Comparison of ENCODE assay signal across 17 cellular contexts in genomic region chr2:27907547-27907946, GRCh38. TPM values are rescaled to one million over a fixed set of nuclear protein-coding genes. Genes with fewer than 3 reads are reported as not detected.
DNase-seq lines count a peak whose midpoint lies in the region; ATAC-seq, FAIRE-seq and TF ChIP-seq lines count a peak whose summit lies in the region.
"Had no signal": no experiment of that assay in that cellular context is flagged by ENCODE, and none has a peak within 500 bp of the region (broad histone marks: within the 10 kb centered on the region; RNA-seq: fewer than 3 reads in every experiment).

No MANE protein-coding gene starts in this region.

- H3K36me3 ChIP-seq in left lung (no peaks in the 10 kb centered on the region), osteoblast (ENCODE audit: insufficient read depth, low read length) (no peaks in the 10 kb centered on the region)
- H3K36me3 ChIP-seq: HAP-1 had no signal

- H3K4me3 ChIP-seq in left lung (no peak overlapping the region), osteoblast (ENCODE audit: insufficient read depth, low read length) (no peak overlapping the region)
- H3K4me3 ChIP-seq: HAP-1 had no signal

- peaks cover 66% of the 10 kb centered on the region for H3K4me1 Mint-ChIP-seq in activated CD8-positive, alpha-beta T cell treated with anti-CD3 and anti-CD28 coated beads for 36 hours (ENCODE audit: low read depth)
- H3K4me1 Mint-ChIP-seq in activated CD8-positive, alpha-beta T cell treated with anti-CD3 and anti-CD28 coated beads, Interleukin-2, amount 10 ng/mL, durations not matched to agents 7 days and 5 days (ENCODE audit: low read depth) = peaks cover 19% of the 10 kb centered on the region
- peaks cover 52% of the 10 kb centered on the region for H3K4me1 Mint-ChIP-seq in activated naive CD8-positive, alpha-beta T cell treated with anti-CD3 and anti-CD28 coated beads for 36 hours
- H3K4me1 Mint-ChIP-seq in CD14-positive monocyte = peaks cover 23% of the 10 kb centered on the region

- H3K27me3 ChIP-seq in left lung = no peaks in the 10 kb centered on the region
- no peaks in the 10 kb centered on the region for H3K27me3 ChIP-seq in osteoblast (ENCODE audit: insufficient read depth, low read length)

- H3K4me3 Mint-ChIP-seq in activated CD8-positive, alpha-beta T cell treated with anti-CD3 and anti-CD28 coated beads for 36 hours = no peak overlapping the region
- no peak overlapping the region for H3K4me3 Mint-ChIP-seq in activated CD8-positive, alpha-beta T cell treated with anti-CD3 and anti-CD28 coated beads, Interleukin-2, amount 10 ng/mL, durations not matched to agents 7 days and 5 days
- H3K4me3 Mint-ChIP-seq in activated naive CD8-positive, alpha-beta T cell treated with anti-CD3 and anti-CD28 coated beads for 36 hours = no peak overlapping the region
- H3K4me3 Mint-ChIP-seq in CD14-positive monocyte = no peak overlapping the region

- FAIRE-seq in H54 (lab: Jason Lieb, UNC) = peak; percentile 87
- FAIRE-seq: G401.6, GM19239 had no signal

- no peak for TF ChIP-seq POLR2A in H54 (IDR thresholded peaks at IDR 0.05; ENCODE audit: low read depth, low read length)

- H3K36me3 Mint-ChIP-seq in activated CD8-positive, alpha-beta T cell treated with anti-CD3 and anti-CD28 coated beads for 36 hours (ENCODE audit: low read depth) = peaks cover 69% of the 10 kb centered on the region
- peaks cover 59% of the 10 kb centered on the region for H3K36me3 Mint-ChIP-seq in activated CD8-positive, alpha-beta T cell treated with anti-CD3 and anti-CD28 coated beads, Interleukin-2, amount 10 ng/mL, durations not matched to agents 7 days and 5 days (ENCODE audit: low read depth)
- H3K36me3 Mint-ChIP-seq in activated naive CD8-positive, alpha-beta T cell treated with anti-CD3 and anti-CD28 coated beads for 36 hours = peaks cover 66% of the 10 kb centered on the region
- peaks cover 44 to 59% of the 10 kb centered on the region in 2 donors for H3K36me3 Mint-ChIP-seq in CD14-positive monocyte

- TF ChIP-seq CTCF in activated CD8-positive, alpha-beta T cell treated with anti-CD3 and anti-CD28 coated beads for 36 hours (IDR thresholded peaks at IDR 0.05) = no peak
- TF ChIP-seq CTCF in left lung (IDR thresholded peaks at IDR 0.05) (no peak), osteoblast (IDR thresholded peaks at IDR 0.05; ENCODE audit: extremely low read depth, low read depth, low read length) (no peak), CD14-positive monocyte (IDR thresholded peaks at IDR 0.05) (no peak)

- intact Hi-C loops in activated CD8-positive, alpha-beta T cell treated with anti-CD3 and anti-CD28 coated beads for 36 hours (cut with micrococcal nuclease) = no loop called here
- intact Hi-C loops in left lung (cut with DNase I) = no loop called here
- intact Hi-C loops in CD14-positive monocyte (cut with micrococcal nuclease) = no loop called here

- H3K79me2 ChIP-seq in osteoblast (ENCODE audit: insufficient read depth, low read length) = peaks cover 7% of the 10 kb centered on the region

- H3K4me2 ChIP-seq in osteoblast (ENCODE audit: insufficient read depth, low read length) = no peak overlapping the region

- peaks cover 2% of the 10 kb centered on the region for H3K9me3 Mint-ChIP-seq in activated CD8-positive, alpha-beta T cell treated with anti-CD3 and anti-CD28 coated beads for 36 hours
- H3K9me3 Mint-ChIP-seq in activated CD8-positive, alpha-beta T cell treated with anti-CD3 and anti-CD28 coated beads, Interleukin-2, amount 10 ng/mL, durations not matched to agents 7 days and 5 days (ENCODE audit: insufficient read depth) = peaks cover under 1% of the 10 kb centered on the region
- H3K9me3 Mint-ChIP-seq in activated naive CD8-positive, alpha-beta T cell treated with anti-CD3 and anti-CD28 coated beads for 36 hours = peaks cover 5% of the 10 kb centered on the region
- peaks cover 0 to 4% (median 0%) of the 10 kb centered on the region in 7 donors for H3K9me3 Mint-ChIP-seq in CD14-positive monocyte

- no peak for DNase-seq in activated CD8-positive, alpha-beta T cell treated with anti-CD3 and anti-CD28 coated beads for 36 hours
- no peak for DNase-seq in activated CD8-positive, alpha-beta T cell treated with anti-CD3 and anti-CD28 coated beads, Interleukin-2, amount 10 ng/mL, durations not matched to agents 7 days and 5 days
- DNase-seq in H54 (ENCODE audit: insufficient read length, low spot score) = no peak
- DNase-seq in activated naive CD8-positive, alpha-beta T cell treated with anti-CD3 and anti-CD28 coated beads for 36 hours = no peak
- DNase-seq in left lung = no peak
- DNase-seq in osteoblast (ENCODE audit: insufficient read length, low spot score, missing footprints) = no peak
- no peak for DNase-seq in CD14-positive monocyte (ENCODE audit: low spot score)
- DNase-seq: Caco-2, DMS79, NCI-H1092 treated with DMSO at 0.1 percent for 48 hours, NCI-H1694, NCI-H2107, NCI-H69 had no signal

- ATAC-seq in activated CD8-positive, alpha-beta T cell treated with anti-CD3 and anti-CD28 coated beads for 36 hours = peak; percentile 72
- ATAC-seq in activated CD8-positive, alpha-beta T cell treated with anti-CD3 and anti-CD28 coated beads, Interleukin-2, amount 10 ng/mL, durations not matched to agents 7 days and 5 days = no peak
- ATAC-seq in left lung = peak; percentile 40
- ATAC-seq in HG03565 (IDR thresholded peaks at IDR 0.05; ENCODE audit: unreplicated experiment) = no peak

- POLR2A ChIA-PET in activated CD8-positive, alpha-beta T cell treated with anti-CD3 and anti-CD28 coated beads for 36 hours (lab: Charles Lee) = no interaction called here
- POLR2A ChIA-PET in activated CD8-positive, alpha-beta T cell treated with anti-CD3 and anti-CD28 coated beads, Interleukin-2, amount 10 ng/mL, durations not matched to agents 7 days and 5 days (lab: Charles Lee) = no interaction called here

- H4K20me1 ChIP-seq in osteoblast (ENCODE audit: insufficient read depth, low read length) = no peaks in the 10 kb centered on the region

- peak overlapping the region; percentile 8 for H3K27ac Mint-ChIP-seq in activated CD8-positive, alpha-beta T cell treated with anti-CD3 and anti-CD28 coated beads for 36 hours
- no peak overlapping the region for H3K27ac Mint-ChIP-seq in activated CD8-positive, alpha-beta T cell treated with anti-CD3 and anti-CD28 coated beads, Interleukin-2, amount 10 ng/mL, durations not matched to agents 7 days and 5 days
- peak overlapping the region; percentile 3 for H3K27ac Mint-ChIP-seq in activated naive CD8-positive, alpha-beta T cell treated with anti-CD3 and anti-CD28 coated beads for 36 hours
- H3K27ac Mint-ChIP-seq in CD14-positive monocyte = no peak overlapping the region

- H3K27ac ChIP-seq in left lung (no peak overlapping the region), osteoblast (ENCODE audit: low read depth, low read length) (no peak overlapping the region)

- H3K9me3 ChIP-seq in left lung = no peaks in the 10 kb centered on the region
- H3K9me3 ChIP-seq in osteoblast (ENCODE audit: low read depth, low read length) = no peaks in the 10 kb centered on the region
- H3K9me3 ChIP-seq: Caco-2, HAP-1 had no signal

- CTCF ChIA-PET in activated CD8-positive, alpha-beta T cell treated with anti-CD3 and anti-CD28 coated beads for 36 hours (lab: Charles Lee) = no interaction called here
- CTCF ChIA-PET in activated CD8-positive, alpha-beta T cell treated with anti-CD3 and anti-CD28 coated beads, Interleukin-2, amount 10 ng/mL, durations not matched to agents 7 days and 5 days (lab: Charles Lee) = no interaction called here

- H3K27me3 Mint-ChIP-seq in activated CD8-positive, alpha-beta T cell treated with anti-CD3 and anti-CD28 coated beads for 36 hours = no peaks in the 10 kb centered on the region
- H3K27me3 Mint-ChIP-seq in activated CD8-positive, alpha-beta T cell treated with anti-CD3 and anti-CD28 coated beads, Interleukin-2, amount 10 ng/mL, durations not matched to agents 7 days and 5 days (ENCODE audit: low read depth) = no peaks in the 10 kb centered on the region
- H3K27me3 Mint-ChIP-seq in activated naive CD8-positive, alpha-beta T cell treated with anti-CD3 and anti-CD28 coated beads for 36 hours = no peaks in the 10 kb centered on the region
- H3K27me3 Mint-ChIP-seq in CD14-positive monocyte (ENCODE audit: low read depth in 3 of 3) = peaks cover 0 to 2% (median 0%) of the 10 kb centered on the region in 3 donors

- H3K4me1 ChIP-seq in left lung = no peaks in the 10 kb centered on the region
- H3K4me1 ChIP-seq in osteoblast (ENCODE audit: insufficient read depth, low read length) = peaks cover 4% of the 10 kb centered on the region
- H3K4me1 ChIP-seq: Caco-2 had no signal

- H2AFZ ChIP-seq in osteoblast (ENCODE audit: low read length) = no peak overlapping the region

RNA-seq across cellular contexts. Expression of gene BABAM2, which starts 17.0 kb away (rescaled TPM):
- 10 to 100 TPM; 66.8 to 68.4 TPM for total RNA-seq in activated CD8-positive, alpha-beta T cell treated with anti-CD3 and anti-CD28 coated beads for 36 hours
- 10 to 100 TPM; 47.0 to 49.0 TPM for total RNA-seq in activated CD8-positive, alpha-beta T cell treated with anti-CD3 and anti-CD28 coated beads, Interleukin-2, amount 10 ng/mL, durations not matched to agents 7 days and 5 days
- 10 to 100 TPM; 45.2 to 53.2 TPM for total RNA-seq in activated naive CD8-positive, alpha-beta T cell treated with anti-CD3 and anti-CD28 coated beads for 36 hours
- 10 to 100 TPM; 42.5 to 49.2 TPM for total RNA-seq in left lung
- total RNA-seq in osteoblast = 42.0 and 45.4 TPM in 2 replicates
- polyA plus RNA-seq in CD14-positive monocyte = 10 to 100 TPM; 49.3 to 52.8 TPM

RNA-seq across cellular contexts. Expression of gene RBKS, which starts 17.4 kb away (rescaled TPM):
- total RNA-seq in activated CD8-positive, alpha-beta T cell treated with anti-CD3 and anti-CD28 coated beads for 36 hours = 1 to 10 TPM; 7.2 to 8.9 TPM
- total RNA-seq in activated CD8-positive, alpha-beta T cell treated with anti-CD3 and anti-CD28 coated beads, Interleukin-2, amount 10 ng/mL, durations not matched to agents 7 days and 5 days = 1 to 10 TPM; 1.5 to 1.6 TPM
- 1 to 10 TPM; 5.1 to 5.4 TPM for total RNA-seq in activated naive CD8-positive, alpha-beta T cell treated with anti-CD3 and anti-CD28 coated beads for 36 hours
- 1 to 10 TPM; 2.3 to 4.0 TPM for total RNA-seq in left lung
- 1.1 and 2.1 TPM in 2 replicates for total RNA-seq in osteoblast
- 1 to 10 TPM; 3.9 to 4.3 TPM for polyA plus RNA-seq in CD14-positive monocyte

Comparison
In these comparisons a context has a peak if more than half of its experiments do, and no peak if none do; other contexts are left out.
1. ATAC-seq: peak in activated CD8-positive, alpha-beta T cell treated with anti-CD3 and anti-CD28 coated beads for 36 hours (single experiment) and left lung (single experiment); none in activated CD8-positive, alpha-beta T cell treated with anti-CD3 and anti-CD28 coated beads, Interleukin-2, amount 10 ng/mL, durations not matched to agents 7 days and 5 days (single experiment) and HG03565 (single experiment).
2. H3K27ac Mint-ChIP-seq: peak in activated CD8-positive, alpha-beta T cell treated with anti-CD3 and anti-CD28 coated beads for 36 hours (single experiment) and activated naive CD8-positive, alpha-beta T cell treated with anti-CD3 and anti-CD28 coated beads for 36 hours (single experiment); none in activated CD8-positive, alpha-beta T cell treated with anti-CD3 and anti-CD28 coated beads, Interleukin-2, amount 10 ng/mL, durations not matched to agents 7 days and 5 days (single experiment) and CD14-positive monocyte (0 of 7).